1 cellular context compared by ENCODE assay signal in genomic region chr1:59076612-59077011, GRCh38.
TF ChIP-seq lines count a peak whose summit lies in the region.

No MANE protein-coding gene starts in this region.

TF ChIP-seq in K562, 482 proteins besides CTCF, POLR2A, EP300 and RAD21 (continued from another document and continues in another):
- TF ChIP-seq HBP1 (CRISPR knock-in tag; IDR thresholded peaks at IDR 0.05): no peak
- no peak for TF ChIP-seq BDP1 (IDR thresholded peaks at IDR 0.05; ENCODE audit: insufficient read depth, insufficient read length)
- TF ChIP-seq KLF6 (CRISPR knock-in tag; IDR thresholded peaks at IDR 0.05; ENCODE audit: borderline replicate concordance): no peak
- TF ChIP-seq SFPQ (IDR thresholded peaks at IDR 0.05; ENCODE audit: low read depth, low read length): no peak
- no peak for TF ChIP-seq E2F8 (IDR thresholded peaks at IDR 0.05; ENCODE audit: low read depth, partially characterized antibody)
- TF ChIP-seq POLR3G (IDR thresholded peaks at IDR 0.05; ENCODE audit: extremely low read depth, insufficient read length, insufficient replicate concordance): no peak
- no peak for TF ChIP-seq ZNF707 (CRISPR knock-in tag; conservative IDR thresholded peaks at IDR 0.05)
- TF ChIP-seq ZBTB33 (CRISPR knock-in tag; IDR thresholded peaks at IDR 0.05): no peak
- peak; percentile 58; the same call in 1 of the 2 replicates for TF ChIP-seq NBN (IDR thresholded peaks at IDR 0.05; ENCODE audit: low read depth)
- TF ChIP-seq POLR2B (IDR thresholded peaks at IDR 0.05; ENCODE audit: low read depth, partially characterized antibody): no peak
- no peak for TF ChIP-seq ZNF407 (IDR thresholded peaks at IDR 0.05; ENCODE audit: low read depth)
- TF ChIP-seq STAT5B (CRISPR knock-in tag; IDR thresholded peaks at IDR 0.05): no peak
- TF ChIP-seq E2F1 (CRISPR knock-in tag; IDR thresholded peaks at IDR 0.05): no peak
- TF ChIP-seq ZNF583 (CRISPR knock-in tag; IDR thresholded peaks at IDR 0.05): no peak
- TF ChIP-seq XRCC5 (IDR thresholded peaks at IDR 0.05; ENCODE audit: low read depth, low read length): no peak
- no peak for TF ChIP-seq NELFE (IDR thresholded peaks at IDR 0.05; ENCODE audit: insufficient read depth, insufficient read length)
- no peak for TF ChIP-seq ZNF551 (CRISPR knock-in tag; IDR thresholded peaks at IDR 0.05)
- TF ChIP-seq ZNF644 (tag; IDR thresholded peaks at IDR 0.05; ENCODE audit: low read depth): no peak
- TF ChIP-seq ZHX1 (conservative IDR thresholded peaks at IDR 0.05; ENCODE audit: low read length): no peak
- TF ChIP-seq HMBOX1 (IDR thresholded peaks at IDR 0.05): peak; percentile 75
- no peak for TF ChIP-seq SLC30A9 (CRISPR knock-in tag; IDR thresholded peaks at IDR 0.05)
- no peak for TF ChIP-seq HNRNPUL1 (IDR thresholded peaks at IDR 0.05; ENCODE audit: low read length)
- no peak for TF ChIP-seq ZNF717 (CRISPR knock-in tag; IDR thresholded peaks at IDR 0.05)
- TF ChIP-seq ZNF24 (IDR thresholded peaks at IDR 0.05): no peak
- TF ChIP-seq ZNF121 (CRISPR knock-in tag; conservative IDR thresholded peaks at IDR 0.05): no peak
- TF ChIP-seq MBD2 (IDR thresholded peaks at IDR 0.05; ENCODE audit: borderline replicate concordance, low read depth): no peak
- TF ChIP-seq ZNF280A (IDR thresholded peaks at IDR 0.05; ENCODE audit: low read depth, partially characterized antibody): no peak
- TF ChIP-seq IRF2 (CRISPR knock-in tag; IDR thresholded peaks at IDR 0.05): no peak
- no peak for TF ChIP-seq HOXB6 (CRISPR knock-in tag; IDR thresholded peaks at IDR 0.05; ENCODE audit: borderline replicate concordance)
- no peak for TF ChIP-seq TRIM28 (IDR thresholded peaks at IDR 0.05)
- TF ChIP-seq CCAR2 (IDR thresholded peaks at IDR 0.05; ENCODE audit: low read depth, low read length): no peak
- no peak for TF ChIP-seq PTTG1 (tag; IDR thresholded peaks at IDR 0.05; ENCODE audit: low read depth)
- no peak for TF ChIP-seq C11orf30 (IDR thresholded peaks at IDR 0.05; ENCODE audit: low read depth)
- TF ChIP-seq RFX5 (IDR thresholded peaks at IDR 0.05; ENCODE audit: low read depth, low read length): no peak
- TF ChIP-seq YBX1 (IDR thresholded peaks at IDR 0.05): no peak
- peak; percentile 38; the same call in 1 of the 2 replicates for TF ChIP-seq NFIC (IDR thresholded peaks at IDR 0.05)
- no peak for TF ChIP-seq MED1 (CRISPR knock-in tag; IDR thresholded peaks at IDR 0.05; ENCODE audit: borderline replicate concordance)
- no peak for TF ChIP-seq NFE2L1 (tag; IDR thresholded peaks at IDR 0.05; ENCODE audit: borderline replicate concordance, low read depth)
